In the genomic region with DNA sequence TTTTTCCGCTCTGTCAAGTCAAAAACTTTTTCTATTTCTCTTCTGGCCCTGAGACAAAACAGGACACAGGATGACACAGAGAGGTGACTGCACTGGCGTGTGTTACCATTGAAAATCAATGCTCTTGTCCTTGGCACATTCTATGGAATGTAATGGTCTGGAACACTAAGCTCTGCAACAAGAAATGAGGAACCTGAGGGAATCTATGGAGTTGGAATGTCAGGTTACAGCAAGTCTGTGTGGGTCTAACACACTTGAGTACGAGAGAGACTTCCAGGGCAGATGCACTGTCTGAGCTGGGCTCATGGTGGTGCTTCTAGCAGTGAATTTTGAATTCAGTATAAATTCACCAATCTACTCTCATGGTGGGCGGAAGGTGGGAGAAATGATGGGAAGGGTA, we compare ENCODE assay signal across 21 cellular contexts.
"Had no signal": no experiment of that assay in that cellular context is flagged by ENCODE, and none has a peak within 500 bp of the region (broad histone marks: within the 10 kb centered on the region; RNA-seq: fewer than 3 reads in every experiment).

No MANE protein-coding gene starts in this region.

- H3K4me3 ChIP-seq: colonic mucosa, left ventricle myocardium inferior, pancreas, sigmoid colon, stomach, testis had no signal

- H3K27ac ChIP-seq: brain microvascular endothelial cell, colonic mucosa, foreskin keratinocyte, left ventricle myocardium inferior, neutrophil, pancreas, sigmoid colon, stomach, testis had no signal

- ATAC-seq: activated CD8-positive, alpha-beta memory T cell treated with anti-CD3 and anti-CD28 coated beads, Interleukin-2, amount 10 ng/mL, durations not matched to agents 7 days and 5 days; activated naive CD8-positive, alpha-beta T cell treated with anti-CD3 and anti-CD28 coated beads, Interleukin-2, amount 50 U/mL, for 24 hours; foreskin keratinocyte; naive thymus-derived CD8-positive, alpha-beta T cell; stimulated activated effector memory CD8-positive, alpha-beta T cell treated with anti-CD3 and anti-CD28 coated beads, Interleukin-12 subunit alpha, Interleukin-12 subunit beta, amount 100 ng/mL, for 72 hours had no signal

- H3K9me3 ChIP-seq: colonic mucosa, neutrophil, pancreas, sigmoid colon, stomach, testis had no signal

- H3K36me3 ChIP-seq: brain microvascular endothelial cell, colonic mucosa, left ventricle myocardium inferior, neutrophil, pancreas, sigmoid colon, stomach had no signal

- H3K27me3 ChIP-seq: brain microvascular endothelial cell, colonic mucosa, neutrophil, pancreas, sigmoid colon, stomach, testis had no signal

- DNase-seq: activated CD4-positive, alpha-beta memory T cell treated with anti-CD3 and anti-CD28 coated beads, Interleukin-2, amount 10 ng/mL, durations not matched to agents 7 days and 5 days; activated CD4-positive, alpha-beta T cell treated with anti-CD3 and anti-CD28 coated beads for 48 hours; activated CD4-positive, CD25-positive, alpha-beta regulatory T cell; activated CD8-positive, alpha-beta memory T cell treated with anti-CD3 and anti-CD28 coated beads, Interleukin-2, amount 10 ng/mL, durations not matched to agents 7 days and 5 days; activated naive CD4-positive, alpha-beta T cell treated with anti-CD3 and anti-CD28 coated beads, Interleukin-2, amount 10 ng/mL, durations not matched to agents 7 days and 5 days; activated naive CD8-positive, alpha-beta T cell treated with anti-CD3 and anti-CD28 coated beads, Interleukin-2, amount 50 U/mL, for 24 hours; activated T-cell treated with anti-CD3 and anti-CD28 coated beads, Interleukin-2, amount 50 U/mL, for 24 hours; brain microvascular endothelial cell; colonic mucosa; left ventricle myocardium inferior; mesendoderm; naive thymus-derived CD8-positive, alpha-beta T cell; pancreas; sigmoid colon; stimulated activated CD4-positive, alpha-beta T cell treated with anti-CD3 and anti-CD28 coated beads, Interleukin-4, amount 100 ng/mL, for 24 hours; stomach; T-helper 9 cell; testis had no signal
